In genomic region chr14:105167303-105168092, GRCh38 we compare ENCODE assay signal across 8 cellular contexts. TPM values are rescaled to one million over a fixed set of nuclear protein-coding genes. Genes with fewer than 3 reads are reported as not detected.
DNase-seq lines count a peak whose midpoint lies in the region; ATAC-seq, FAIRE-seq and TF ChIP-seq lines count a peak whose summit lies in the region.

No MANE protein-coding gene starts in this region.

- ATAC-seq in natural killer cell, result peak in 2 of 3 donors; percentile 10 to 20
- no peak for ATAC-seq in natural killer cell treated with Interleukin-12 subunit alpha and Interleukin-12 subunit beta and Interleukin-15 and Interleukin-18, amount 100 ng/mL, for 72 hours
- ATAC-seq in activated CD8-positive, alpha-beta T cell treated with anti-CD3 and anti-CD28 coated beads for 36 hours, result peak; percentile 18
- peak; percentile 23 for ATAC-seq in upper lobe of right lung
- no peak for ATAC-seq in HG02884 (IDR thresholded peaks at IDR 0.05; ENCODE audit: unreplicated experiment)

- no peaks in the 10 kb centered on the region for H3K36me3 Mint-ChIP-seq in natural killer cell
- H3K36me3 Mint-ChIP-seq in natural killer cell treated with Interleukin-12 subunit alpha and Interleukin-12 subunit beta and Interleukin-15 and Interleukin-18, amount 100 ng/mL, for 72 hours, result no peaks in the 10 kb centered on the region
- H3K36me3 Mint-ChIP-seq in activated CD8-positive, alpha-beta T cell treated with anti-CD3 and anti-CD28 coated beads for 36 hours (ENCODE audit: low read depth), result no peaks in the 10 kb centered on the region

- peak overlapping the region; percentile 62 to 67 (median 63) for H3K4me3 ChIP-seq in keratinocyte (ENCODE audit: control insufficient read depth in 2 of 3, extremely low read depth in 1 of 3, insufficient read depth in 2 of 3, low read depth in 1 of 3, low read length in 3 of 3)
- H3K4me3 ChIP-seq in upper lobe of right lung, result peak overlapping the region; percentile 51

- H3K27me3 Mint-ChIP-seq in natural killer cell (ENCODE audit: low read depth in 2 of 2), result peaks cover 0 to 19% of the 10 kb centered on the region in 2 donors
- H3K27me3 Mint-ChIP-seq in natural killer cell treated with Interleukin-12 subunit alpha and Interleukin-12 subunit beta and Interleukin-15 and Interleukin-18, amount 100 ng/mL, for 72 hours, result peaks cover 0 to 2% of the 10 kb centered on the region in 2 donors
- peaks cover 19% of the 10 kb centered on the region for H3K27me3 Mint-ChIP-seq in activated CD8-positive, alpha-beta T cell treated with anti-CD3 and anti-CD28 coated beads for 36 hours

- FAIRE-seq in keratinocyte (lab: Jason Lieb, UNC), result no peak

- no peak overlapping the region for H2AFZ ChIP-seq in keratinocyte (ENCODE audit: control insufficient read depth, low read length)

- no peaks in the 10 kb centered on the region for H3K9me3 ChIP-seq in keratinocyte (ENCODE audit: control insufficient read depth, low read depth, low read length)
- no peaks in the 10 kb centered on the region for H3K9me3 ChIP-seq in upper lobe of right lung

- TF ChIP-seq CTCF in natural killer cell (IDR thresholded peaks at IDR 0.05), result no peak
- TF ChIP-seq CTCF in activated CD8-positive, alpha-beta T cell treated with anti-CD3 and anti-CD28 coated beads for 36 hours (IDR thresholded peaks at IDR 0.05), result peak; percentile 48
- no peak for TF ChIP-seq CTCF in keratinocyte (optimal IDR thresholded peaks at IDR 0.05 in 1 of 3, IDR thresholded peaks at IDR 0.05 in 1 of 3, conservative IDR thresholded peaks at IDR 0.05 in 1 of 3; ENCODE audit: extremely low read depth in 1 of 3, insufficient read depth in 2 of 3, low read length in 3 of 3)
- no peak for TF ChIP-seq CTCF in upper lobe of right lung (IDR thresholded peaks at IDR 0.05)

- H3K27me3 ChIP-seq in keratinocyte (ENCODE audit: control insufficient read depth, extremely low read depth, insufficient read depth, low read length) (peaks cover 9% of the 10 kb centered on the region), upper lobe of right lung (peaks cover 23% of the 10 kb centered on the region)

- peaks cover 6% of the 10 kb centered on the region for H3K9me1 ChIP-seq in keratinocyte (ENCODE audit: control insufficient read depth, extremely low read depth, insufficient read depth, low read length)

- H3K27ac Mint-ChIP-seq in natural killer cell, result no peak overlapping the region
- no peak overlapping the region for H3K27ac Mint-ChIP-seq in natural killer cell treated with Interleukin-12 subunit alpha and Interleukin-12 subunit beta and Interleukin-15 and Interleukin-18, amount 100 ng/mL, for 72 hours
- no peak overlapping the region for H3K27ac Mint-ChIP-seq in activated CD8-positive, alpha-beta T cell treated with anti-CD3 and anti-CD28 coated beads for 36 hours

- H4K20me1 ChIP-seq in keratinocyte (ENCODE audit: control insufficient read depth, extremely low read depth, insufficient read depth, low read length), result peaks cover 23% of the 10 kb centered on the region

- peak overlapping the region; percentile 87 for H3K4me2 ChIP-seq in keratinocyte (ENCODE audit: control insufficient read depth, extremely low read depth, insufficient read depth, low read depth, low read length)

- peak overlapping the region; percentile 67 for H3K4me3 Mint-ChIP-seq in natural killer cell
- no peak overlapping the region for H3K4me3 Mint-ChIP-seq in natural killer cell treated with Interleukin-12 subunit alpha and Interleukin-12 subunit beta and Interleukin-15 and Interleukin-18, amount 100 ng/mL, for 72 hours
- peak overlapping the region; percentile 58 for H3K4me3 Mint-ChIP-seq in activated CD8-positive, alpha-beta T cell treated with anti-CD3 and anti-CD28 coated beads for 36 hours

- H3K79me2 ChIP-seq in keratinocyte (ENCODE audit: control insufficient read depth, insufficient read depth, low read length), result peaks cover 45% of the 10 kb centered on the region

- intact Hi-C loops in natural killer cell (cut with micrococcal nuclease) (loop anchor here (5.0 kb wide), 1 partner anchor 75 kb away; no protein-coding TSS in a partner anchor), upper lobe of right lung (cut with DNase I) (no loop called here)
- intact Hi-C loops in activated CD8-positive, alpha-beta T cell treated with anti-CD3 and anti-CD28 coated beads for 36 hours (cut with micrococcal nuclease), result no loop called here

- H3K4me1 ChIP-seq in keratinocyte (ENCODE audit: control insufficient read depth, extremely low read depth, insufficient read depth, low read length) (peaks cover 28% of the 10 kb centered on the region), upper lobe of right lung (peaks cover 20% of the 10 kb centered on the region)

- H3K4me1 Mint-ChIP-seq in natural killer cell, result peaks cover 4 to 18% of the 10 kb centered on the region in 2 donors
- H3K4me1 Mint-ChIP-seq in natural killer cell treated with Interleukin-12 subunit alpha and Interleukin-12 subunit beta and Interleukin-15 and Interleukin-18, amount 100 ng/mL, for 72 hours (ENCODE audit: low read depth in 2 of 2), result peaks cover 7 to 9% of the 10 kb centered on the region in 2 donors
- H3K4me1 Mint-ChIP-seq in activated CD8-positive, alpha-beta T cell treated with anti-CD3 and anti-CD28 coated beads for 36 hours (ENCODE audit: low read depth), result peaks cover 2% of the 10 kb centered on the region

- CTCF ChIA-PET in activated CD8-positive, alpha-beta T cell treated with anti-CD3 and anti-CD28 coated beads for 36 hours (lab: Charles Lee), result interaction anchor here (0.9 to 2.7 kb wide), 8 partner anchors 8 to 204 kb away, joined by 3 to 17 read pairs (median 3); no protein-coding TSS in a partner anchor

- H3K27ac ChIP-seq in keratinocyte (ENCODE audit: control insufficient read depth, insufficient read depth, low read length) (peak overlapping the region; percentile 44), upper lobe of right lung (no peak overlapping the region)

- DNase-seq in natural killer cell (no peak), keratinocyte (ENCODE audit: low read depth, low spot score) (no peak), upper lobe of right lung (no peak), cerebellar cortex (ENCODE audit: low spot score) (no peak)
- no peak for DNase-seq in natural killer cell treated with Interleukin-12 subunit alpha and Interleukin-12 subunit beta and Interleukin-15 and Interleukin-18, amount 100 ng/mL, for 72 hours (ENCODE audit: low spot score)
- no peak for DNase-seq in activated CD8-positive, alpha-beta T cell treated with anti-CD3 and anti-CD28 coated beads for 36 hours
- DNase-seq in activated CD4-positive, CD25-positive, alpha-beta regulatory T cell treated with anti-CD3 and anti-CD28 coated beads, Interleukin-2, amount 50 U/mL, for 72 hours, result no peak

- H3K36me3 ChIP-seq in keratinocyte (ENCODE audit: control insufficient read depth in 2 of 2, extremely low read depth in 1 of 2, insufficient read depth in 2 of 2, low read length in 2 of 2) (peaks cover 0 to 3% of the 10 kb centered on the region in 2 experiments), upper lobe of right lung (no peaks in the 10 kb centered on the region)

- no peaks in the 10 kb centered on the region for H3K9me3 Mint-ChIP-seq in natural killer cell
- H3K9me3 Mint-ChIP-seq in natural killer cell treated with Interleukin-12 subunit alpha and Interleukin-12 subunit beta and Interleukin-15 and Interleukin-18, amount 100 ng/mL, for 72 hours, result no peaks in the 10 kb centered on the region
- no peaks in the 10 kb centered on the region for H3K9me3 Mint-ChIP-seq in activated CD8-positive, alpha-beta T cell treated with anti-CD3 and anti-CD28 coated beads for 36 hours

- dilution Hi-C loops in keratinocyte (cut with MboI; ENCODE audit: extremely low pct_ligation_motif_present, low sequenced_read_pairs), result no loop called here

- peak overlapping the region; percentile 54 for H3K9ac ChIP-seq in keratinocyte (ENCODE audit: control insufficient read depth, extremely low read depth, insufficient read depth, low read length)

- POLR2A ChIA-PET in activated CD8-positive, alpha-beta T cell treated with anti-CD3 and anti-CD28 coated beads for 36 hours (lab: Charles Lee), result no interaction called here

RNA-seq across cellular contexts. Expression of gene JAG2, which starts 1.1 kb away (rescaled TPM):
- 1 to 10 TPM; 3.5 to 6.6 (median 6.1) TPM for total RNA-seq in natural killer cell
- total RNA-seq in natural killer cell treated with Interleukin-12 subunit alpha and Interleukin-12 subunit beta and Interleukin-15 and Interleukin-18, amount 100 ng/mL, for 72 hours, result 1 to 10 TPM; 5.9 to 7.1 TPM
- total RNA-seq in activated CD8-positive, alpha-beta T cell treated with anti-CD3 and anti-CD28 coated beads for 36 hours, result 1 to 10 TPM; 3.6 to 4.1 TPM
- 28.3 to 38.2 TPM (median 36.5 TPM) in 3 replicates for polyA plus RNA-seq in keratinocyte
- polyA plus RNA-seq in keratinocyte (2011; ENCODE audit: low read depth), result 7.2 TPM
- polyA plus RNA-seq in keratinocyte (2011; cell fraction: cytosol; rRNA removed), result 9.4 and 18.2 TPM in 2 replicates
- polyA plus RNA-seq in keratinocyte (2011; cell fraction: nucleus; rRNA removed), result 140 and 145 TPM in 2 replicates
- 17.3 and 74.5 TPM in 2 replicates for polyA plus RNA-seq in keratinocyte (2012; ENCODE audit: low replicate concordance)
- polyA minus RNA-seq in keratinocyte, result 48.0 to 72.7 TPM (median 66.2 TPM) in 3 replicates
- 39.1 TPM for polyA minus RNA-seq in keratinocyte (2011; cell fraction: cytosol; rRNA and poly(A)+ RNA removed)
- 141 and 154 TPM in 2 replicates for polyA minus RNA-seq in keratinocyte (2011; cell fraction: nucleus; rRNA and poly(A)+ RNA removed)
- total RNA-seq in upper lobe of right lung, result 31.2 TPM

RNA-seq across cellular contexts. Expression of gene NUDT14, which starts 13.6 kb away (rescaled TPM):
- total RNA-seq in natural killer cell, result 10 to 100 TPM; 16.0 to 32.9 (median 22.8) TPM
- 10 to 100 TPM; 10.2 to 23.4 TPM for total RNA-seq in natural killer cell treated with Interleukin-12 subunit alpha and Interleukin-12 subunit beta and Interleukin-15 and Interleukin-18, amount 100 ng/mL, for 72 hours
- 1 to 10 TPM; 9.3 to 9.7 TPM for total RNA-seq in activated CD8-positive, alpha-beta T cell treated with anti-CD3 and anti-CD28 coated beads for 36 hours
- 15.6 to 28.8 TPM (median 16.1 TPM) in 3 replicates for polyA plus RNA-seq in keratinocyte
- 4.9 TPM for polyA plus RNA-seq in keratinocyte (2011; ENCODE audit: low read depth)
- 9.0 and 27.0 TPM in 2 replicates for polyA plus RNA-seq in keratinocyte (2011; cell fraction: cytosol; rRNA removed)
- 9.5 and 12.3 TPM in 2 replicates for polyA plus RNA-seq in keratinocyte (2011; cell fraction: nucleus; rRNA removed)
- 19.5 and 34.9 TPM in 2 replicates for polyA plus RNA-seq in keratinocyte (2012; ENCODE audit: low replicate concordance)
- 7.7 to 14.3 TPM (median 11.1 TPM) in 3 replicates for polyA minus RNA-seq in keratinocyte
- 37.0 TPM for polyA minus RNA-seq in keratinocyte (2011; cell fraction: cytosol; rRNA and poly(A)+ RNA removed)
- polyA minus RNA-seq in keratinocyte (2011; cell fraction: nucleus; rRNA and poly(A)+ RNA removed), result 2.3 and 5.8 TPM in 2 replicates
- total RNA-seq in upper lobe of right lung, result 59.1 TPM

Comparison
In these comparisons a context has a peak if more than half of its experiments do, and no peak if none do; other contexts are left out.
1. ATAC-seq: peak in natural killer cell (2 of 3), activated CD8-positive, alpha-beta T cell treated with anti-CD3 and anti-CD28 coated beads for 36 hours (single experiment) and upper lobe of right lung (single experiment); none in natural killer cell treated with Interleukin-12 subunit alpha and Interleukin-12 subunit beta and Interleukin-15 and Interleukin-18, amount 100 ng/mL, for 72 hours (0 of 2) and HG02884 (single experiment).